In the genomic region with DNA sequence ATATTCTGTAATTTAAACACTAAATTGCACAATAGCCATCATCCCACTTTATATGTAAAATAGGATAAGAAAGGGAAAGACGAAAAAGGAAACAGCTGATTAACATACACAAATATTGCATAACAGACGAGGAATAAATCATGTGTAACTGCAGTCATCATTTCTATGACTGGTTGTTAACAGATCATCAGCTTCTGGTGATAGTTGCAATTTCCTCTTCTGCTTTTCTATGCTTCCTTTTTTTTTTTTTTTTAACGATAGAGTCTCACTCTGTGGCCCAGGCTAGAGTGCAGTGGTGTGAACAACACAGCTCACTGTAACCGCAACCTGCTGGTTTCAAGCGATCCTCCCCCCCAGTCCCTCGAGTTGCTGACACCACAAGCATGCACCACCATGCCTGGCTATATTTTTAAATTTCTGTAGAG, we compare ENCODE assay signal across 9 cellular contexts. TPM values are rescaled to one million over a fixed set of nuclear protein-coding genes. Genes with fewer than 3 reads are reported as not detected.
DNase-seq lines count a peak whose midpoint lies in the region; ATAC-seq and TF ChIP-seq lines count a peak whose summit lies in the region.
"Had no signal": no experiment of that assay in that cellular context is flagged by ENCODE, and none has a peak within 500 bp of the region (broad histone marks: within the 10 kb centered on the region; RNA-seq: fewer than 3 reads in every experiment).

No MANE protein-coding gene starts in this region.

- peak; percentile 93 for DNase-seq in KBM-7
- DNase-seq in central memory CD8-positive, alpha-beta T cell (ENCODE audit: low spot score in 2 of 2): peak; percentile 19 to 57
- DNase-seq in iPS-NIHi7 (ENCODE audit: extremely low spot score): no peak
- no peak for DNase-seq in type B pancreatic cell (ENCODE audit: extremely low spot score, unreplicated experiment)
- DNase-seq in WTC11 (ENCODE audit: low spot score): no peak
- DNase-seq in stimulated activated CD4-positive, alpha-beta T cell treated with anti-CD3 and anti-CD28 coated beads, Interleukin-4, amount 100 ng/mL, for 1 hour: no peak

- POLR2A ChIA-PET in WTC11 (lab: Charles Lee): no interaction called here

- peaks cover 2% of the 10 kb centered on the region for H3K36me3 Mint-ChIP-seq in central memory CD8-positive, alpha-beta T cell (ENCODE audit: insufficient read depth)
- H3K36me3 Mint-ChIP-seq in type B pancreatic cell: no peaks in the 10 kb centered on the region
- H3K36me3 Mint-ChIP-seq in WTC11: no peaks in the 10 kb centered on the region

- no peak overlapping the region for H3K4me3 Mint-ChIP-seq in central memory CD8-positive, alpha-beta T cell
- no peak overlapping the region for H3K4me3 Mint-ChIP-seq in type B pancreatic cell
- no peak overlapping the region for H3K4me3 Mint-ChIP-seq in WTC11

- CTCF ChIA-PET in WTC11 (lab: Charles Lee): no interaction called here

- H3K27me3 Mint-ChIP-seq in central memory CD8-positive, alpha-beta T cell: no peaks in the 10 kb centered on the region
- peaks cover 6% of the 10 kb centered on the region for H3K27me3 Mint-ChIP-seq in type B pancreatic cell
- no peaks in the 10 kb centered on the region for H3K27me3 Mint-ChIP-seq in WTC11 (ENCODE audit: low read depth)

- H3K9me3 Mint-ChIP-seq in central memory CD8-positive, alpha-beta T cell: no peaks in the 10 kb centered on the region
- no peaks in the 10 kb centered on the region for H3K9me3 Mint-ChIP-seq in type B pancreatic cell
- no peaks in the 10 kb centered on the region for H3K9me3 Mint-ChIP-seq in WTC11

- in situ Hi-C loops in KBM-7 (cut with MboI; ENCODE audit: low pct_unique_long_range_greater_than_20kb, low sequenced_read_pairs): no loop called here

- H3K27ac Mint-ChIP-seq in central memory CD8-positive, alpha-beta T cell (ENCODE audit: low read depth): peak overlapping the region; percentile 26
- H3K27ac Mint-ChIP-seq in type B pancreatic cell (no peak overlapping the region), WTC11 (no peak overlapping the region)

- TF ChIP-seq CTCF in type B pancreatic cell (conservative IDR thresholded peaks at IDR 0.05) (no peak), WTC11 (IDR thresholded peaks at IDR 0.05) (no peak)

- ATAC-seq in GM18502 (IDR thresholded peaks at IDR 0.05; ENCODE audit: poor library complexity, unreplicated experiment) (peak; percentile 95), GM21528 (IDR thresholded peaks at IDR 0.05; ENCODE audit: low FRiP score, unreplicated experiment) (peak; percentile 89), WTC11 (no peak)
- ATAC-seq in central memory CD8-positive, alpha-beta T cell (replicated peaks; ENCODE audit: extremely low read depth, poor library complexity, severe bottlenecking): peak; percentile 94

- H3K4me1 Mint-ChIP-seq in central memory CD8-positive, alpha-beta T cell: peaks cover 23% of the 10 kb centered on the region
- no peaks in the 10 kb centered on the region for H3K4me1 Mint-ChIP-seq in type B pancreatic cell (ENCODE audit: unreplicated experiment)
- H3K4me1 Mint-ChIP-seq in WTC11: peaks cover 6% of the 10 kb centered on the region; the same call in 1 of the 2 replicates

TF ChIP-seq in WTC11, 78 proteins besides CTCF, POLR2A, EP300 and RAD21:
- TF ChIP-seq TP53 (CRISPR knock-in tag; IDR thresholded peaks at IDR 0.05) (no peak), EMX1 (CRISPR knock-in tag; IDR thresholded peaks at IDR 0.05) (no peak), CREB1 (CRISPR knock-in tag; IDR thresholded peaks at IDR 0.05) (no peak), CBFB (CRISPR knock-in tag; IDR thresholded peaks at IDR 0.05; ENCODE audit: low read depth) (no peak), ZNF416 (CRISPR knock-in tag; IDR thresholded peaks at IDR 0.05) (no peak)
TF ChIP-seq in WTC11: peak in this region for 0.

RNA-seq across cellular contexts. Expression of a gene that starts 22.5 kb away (rescaled TPM):
- 2.7 and 13.8 TPM in 2 replicates for total RNA-seq in type B pancreatic cell (ENCODE audit: low replicate concordance)
- 10.9 to 11.9 TPM (median 11.8 TPM) in 3 replicates for total RNA-seq in WTC11 (2021)

RNA-seq across cellular contexts. Expression of a gene that starts 26.4 kb away (rescaled TPM):
- 613 and 930 TPM in 2 replicates for total RNA-seq in type B pancreatic cell (ENCODE audit: low replicate concordance)
- total RNA-seq in WTC11 (2021): 5.4 to 10.6 TPM (median 5.5 TPM) in 3 replicates
- total RNA-seq: pulmonary artery endothelial cell had no signal

Comparison
In these comparisons a context has a peak if more than half of its experiments do, and no peak if none do; other contexts are left out.
1. DNase-seq: peak in KBM-7 (single experiment) and central memory CD8-positive, alpha-beta T cell (2 of 2); none in iPS-NIHi7 (single experiment), type B pancreatic cell (single experiment), WTC11 (single experiment) and stimulated activated CD4-positive, alpha-beta T cell treated with anti-CD3 and anti-CD28 coated beads, Interleukin-4, amount 100 ng/mL, for 1 hour (single experiment).
2. RNA of a gene that starts 26.4 kb away (total RNA-seq): 613 to 930 TPM in type B pancreatic cell; 5.4 to 10.6 TPM in WTC11; every median in the first group is over 10 times any median in the second.